Comparison of ENCODE assay signal across 21 cellular contexts in genomic region chr2:557635-558301, GRCh38.
A peak's percentile ranks its signal among the peaks of the same experiment; 100 is the strongest.
DNase-seq lines count a peak whose midpoint lies in the region; ATAC-seq and TF ChIP-seq lines count a peak whose summit lies in the region.
"Had no signal": no experiment of that assay in that cellular context is flagged by ENCODE, and none has a peak within 500 bp of the region (broad histone marks: within the 10 kb centered on the region; RNA-seq: fewer than 3 reads in every experiment).

No MANE protein-coding gene starts in this region.

- no peak overlapping the region for H3K9ac ChIP-seq in IMR-90 (ENCODE audit: low read depth, low read length)

- 69% methylated on average over 20 of the region's 34 CpGs; no CpG with 5 or more reads in 1 of the 2 experiments for WGBS in IMR-90 (ENCODE audit: extremely low coverage in 2 of 2, insufficient read length in 1 of 2), 2 experiments
- 77 to 91% (median 82%) methylated on average over 34 of the region's 34 CpGs for WGBS in ovary, 3 donors

- no peak overlapping the region for H4K91ac ChIP-seq in IMR-90 (ENCODE audit: insufficient read depth, low read depth, low read length)

- no TSS peak for BruUV-seq in IMR-90 (replicated peaks; lab: Mats Ljungman, UMichigan)

- no peaks in the 10 kb centered on the region for H3K4me1 ChIP-seq in IMR-90 (ENCODE audit: control insufficient read depth, insufficient read depth, low read length)
- no peaks in the 10 kb centered on the region for H3K4me1 ChIP-seq in ovary (ENCODE audit: insufficient read depth)
- H3K4me1 ChIP-seq: lower lobe of right lung had no signal

- H3K9me3 ChIP-seq in IMR-90 (ENCODE audit: control insufficient read depth, insufficient read depth, low read length) (peaks cover 31% of the 10 kb centered on the region), ovary (no peaks in the 10 kb centered on the region)
- H3K9me3 ChIP-seq: lower lobe of right lung, thyroid gland had no signal

- DNase-seq in NCI-H1417 (lab: John Stamatoyannopoulos, UW) (peak in 2 of 3 experiments; percentile 14 to 47), NCI-H1417 treated with DMSO at 0.1 percent for 48 hours (lab: John Stamatoyannopoulos, UW) (no peak), IMR-90 (no peak), coronary artery (ENCODE audit: low spot score) (no peak), ovary (peak in 3 of 5 donors; percentile 35 to 68 (median 40)), GM20000 (ENCODE audit: low spot score) (no peak)
- DNase-seq in activated CD4-positive, alpha-beta T cell treated with anti-CD3 and anti-CD28 coated beads, Interleukin-2, amount 50 U/mL, for 4 hours: no peak
- DNase-seq: 8988T; activated CD4-positive, alpha-beta T cell treated with anti-CD3 and anti-CD28 coated beads for 1 hour; amniotic stem cell; central memory CD4-positive, alpha-beta T cell; effector CD4-positive, alpha-beta T cell; lower lobe of right lung; NCI-H510A; PC-9; stimulated activated CD4-positive, alpha-beta T cell treated with anti-CD3 and anti-CD28 coated beads, Interleukin-4, amount 100 ng/mL, for 4 hours; T1000 had no signal

- no peaks in the 10 kb centered on the region for H3K79me1 ChIP-seq in IMR-90 (ENCODE audit: low read depth in 1 of 2, low read length in 2 of 2)

- no peak overlapping the region for H3K4me2 ChIP-seq in IMR-90 (ENCODE audit: low read depth, low read length)
- H3K4me2 ChIP-seq: PC-9 had no signal

- CTCF ChIA-PET in IMR-90 (lab: Yijun Ruan, JAX): no interaction called here

- H3K23ac ChIP-seq in IMR-90 (ENCODE audit: low read depth, low read length): no peak overlapping the region

- no peak overlapping the region for H2AK9ac ChIP-seq in IMR-90 (replicated peaks; ENCODE audit: low read depth, low read length, poor library complexity)

- no peak overlapping the region for H3K4ac ChIP-seq in IMR-90 (ENCODE audit: low read depth, low read length)

- no peak overlapping the region for H2AK5ac ChIP-seq in IMR-90 (ENCODE audit: low read depth, low read length)

- dilution Hi-C loops in IMR-90 (cut with HindIII; ENCODE audit: low sequenced_read_pairs, unreplicated experiment): no loop called here

- ATAC-seq in IMR-90 (ENCODE audit: low read depth) (no peak), HG03108 (IDR thresholded peaks at IDR 0.05; ENCODE audit: unreplicated experiment) (no peak)
- ATAC-seq: esophagus mucosa had no signal

- in situ Hi-C loops in IMR-90 (cut with MboI; ENCODE audit: low sequenced_read_pairs): no loop called here

- no peak for TF ChIP-seq RAD21 in IMR-90 (IDR thresholded peaks at IDR 0.05; ENCODE audit: low read length)

- no peak for TF ChIP-seq EP300 in ovary (IDR thresholded peaks at IDR 0.05)

- no peak overlapping the region for H3K56ac ChIP-seq in IMR-90 (ENCODE audit: extremely low read depth, insufficient read depth, low read length)

- H3K14ac ChIP-seq in IMR-90 (replicated peaks; ENCODE audit: low read depth, low read length): no peak overlapping the region

- H3K9me1 ChIP-seq in IMR-90 (ENCODE audit: insufficient read depth, low read length): no peaks in the 10 kb centered on the region

- H2BK20ac ChIP-seq in IMR-90 (ENCODE audit: low read depth, low read length): no peak overlapping the region

- H3K27me3 ChIP-seq in IMR-90 (ENCODE audit: control insufficient read depth, insufficient read depth, low read length) (no peaks in the 10 kb centered on the region), ovary (no peaks in the 10 kb centered on the region)
- H3K27me3 ChIP-seq: thyroid gland had no signal

- no peaks in the 10 kb centered on the region for H4K20me1 ChIP-seq in IMR-90 (ENCODE audit: insufficient read depth, low read length)

- H3K36me3 ChIP-seq in IMR-90 (ENCODE audit: control insufficient read depth, insufficient read depth, low read length) (no peaks in the 10 kb centered on the region), ovary (no peaks in the 10 kb centered on the region)
- H3K36me3 ChIP-seq: lower lobe of right lung, thyroid gland had no signal

- H3K4me3 ChIP-seq in IMR-90 (ENCODE audit: insufficient read depth, low read depth, low read length): no peak overlapping the region
- peak overlapping the region; percentile 28 for H3K4me3 ChIP-seq in coronary artery
- no peak overlapping the region for H3K4me3 ChIP-seq in ovary
- H3K4me3 ChIP-seq: lower lobe of right lung, PC-9, thyroid gland had no signal

- intact Hi-C loops in IMR-90 (cut with micrococcal nuclease): no loop called here
- intact Hi-C loops in ovary (cut with DNase I): no loop called here

- TF ChIP-seq CTCF in IMR-90 (conservative IDR thresholded peaks at IDR 0.05; ENCODE audit: low read depth, low read length) (no peak), coronary artery (IDR thresholded peaks at IDR 0.05) (no peak), ovary (IDR thresholded peaks at IDR 0.05) (no peak), GM20000 (IDR thresholded peaks at IDR 0.05; ENCODE audit: extremely low read depth, missing control alignments) (no peak)

- H2AFZ ChIP-seq in IMR-90 (replicated peaks; ENCODE audit: low read length, poor library complexity): peak overlapping the region; percentile 1
- H2AFZ ChIP-seq: PC-9 had no signal

- H4K8ac ChIP-seq in IMR-90 (ENCODE audit: low read depth in 2 of 2, low read length in 2 of 2): no peak overlapping the region

- TF ChIP-seq POLR2A in IMR-90 (IDR thresholded peaks at IDR 0.05; ENCODE audit: low read depth, low read length) (no peak), ovary (IDR thresholded peaks at IDR 0.05) (no peak)

- H3K27ac ChIP-seq in IMR-90 (ENCODE audit: insufficient read depth, low read length) (no peak overlapping the region), coronary artery (no peak overlapping the region), ovary (no peak overlapping the region)
- H3K27ac ChIP-seq: lower lobe of right lung, PC-9, skin epidermis, thyroid gland had no signal

- no peak overlapping the region for H2BK15ac ChIP-seq in IMR-90 (ENCODE audit: low read depth, low read length)

- no peak overlapping the region for H3K18ac ChIP-seq in IMR-90 (ENCODE audit: low read depth, low read length)

- no peak overlapping the region for H2BK120ac ChIP-seq in IMR-90 (ENCODE audit: low read depth, low read length)

- no peak overlapping the region for H2BK5ac ChIP-seq in IMR-90 (ENCODE audit: low read depth, low read length, poor library complexity, severe bottlenecking)

- POLR2A ChIA-PET in IMR-90 (lab: Charles Lee; ENCODE audit: unreplicated experiment): no interaction called here

- H4K5ac ChIP-seq in IMR-90 (ENCODE audit: low read depth, low read length): no peak overlapping the region

TF ChIP-seq in IMR-90, 13 proteins besides CTCF, POLR2A, EP300 and RAD21:
- TF ChIP-seq NFE2L2 (IDR thresholded peaks at IDR 0.05; ENCODE audit: low read depth, low read length) (no peak), CHD1 (IDR thresholded peaks at IDR 0.05; ENCODE audit: low read depth, low read length) (no peak), ELK1 (IDR thresholded peaks at IDR 0.05; ENCODE audit: borderline replicate concordance, low read depth, low read length) (no peak), BHLHE40 (IDR thresholded peaks at IDR 0.05; ENCODE audit: low read depth, low read length) (no peak), MAZ (IDR thresholded peaks at IDR 0.05; ENCODE audit: borderline replicate concordance, low read depth, low read length) (no peak), CEBPB (IDR thresholded peaks at IDR 0.05; ENCODE audit: low read depth, low read length) (no peak), SMC3 (IDR thresholded peaks at IDR 0.05; ENCODE audit: low read depth, low read length) (no peak), FOS (IDR thresholded peaks at IDR 0.05; ENCODE audit: low read depth, low read length) (no peak), USF2 (IDR thresholded peaks at IDR 0.05; ENCODE audit: low read depth, low read length) (no peak), RFX5 (IDR thresholded peaks at IDR 0.05; ENCODE audit: low read depth, low read length) (no peak), MAFK (IDR thresholded peaks at IDR 0.05; ENCODE audit: low read depth, low read length) (no peak), MXI1 (IDR thresholded peaks at IDR 0.05; ENCODE audit: borderline replicate concordance, low read depth, low read length) (no peak), RCOR1 (IDR thresholded peaks at IDR 0.05; ENCODE audit: insufficient replicate concordance, low read length) (no peak)

Comparison
In these comparisons a context has a peak if more than half of its experiments do, and no peak if none do; other contexts are left out.
1. DNase-seq: peak in NCI-H1417 (2 of 3) and ovary (3 of 5); none in NCI-H1417 treated with DMSO at 0.1 percent for 48 hours (single experiment), IMR-90 (single experiment), coronary artery (single experiment), activated CD4-positive, alpha-beta T cell treated with anti-CD3 and anti-CD28 coated beads, Interleukin-2, amount 50 U/mL, for 4 hours (0 of 2) and GM20000 (single experiment).